Comparison of ENCODE assay signal across 8 cellular contexts in genomic region chr12:57844725-57845477, GRCh38. TPM values are rescaled to one million over a fixed set of nuclear protein-coding genes. Genes with fewer than 3 reads are reported as not detected.
DNase-seq lines count a peak whose midpoint lies in the region; ATAC-seq and TF ChIP-seq lines count a peak whose summit lies in the region.

No MANE protein-coding gene starts in this region.

- peaks cover 0 to 5% of the 10 kb centered on the region in 2 experiments for H3K36me3 ChIP-seq in SK-N-SH (replicated peaks in 1 of 2; ENCODE audit: control insufficient read depth in 1 of 2, insufficient read depth in 2 of 2, low read length in 1 of 2)

- TF ChIP-seq CTCF in SK-N-SH (IDR thresholded peaks at IDR 0.05) (no peak), choroid plexus epithelial cell (conservative IDR thresholded peaks at IDR 0.05; ENCODE audit: low read depth, low read length) (peak; percentile 20)

- peaks cover 55% of the 10 kb centered on the region for H4K20me1 ChIP-seq in SK-N-SH (ENCODE audit: insufficient read depth)

- no peak for TF ChIP-seq EP300 in SK-N-SH (IDR thresholded peaks at IDR 0.05; ENCODE audit: borderline replicate concordance in 1 of 2, low read depth in 1 of 2, low read length in 1 of 2)

- CTCF ChIA-PET in SK-N-SH (lab: Yijun Ruan, JAX), result interaction anchor here (1.4 to 6.4 kb wide), 10 partner anchors 9 to 88 kb away, joined by 5 to 67 read pairs (median 7); no protein-coding TSS in a partner anchor

- no peaks in the 10 kb centered on the region for H3K9me2 ChIP-seq in SK-N-SH

- H3F3A ChIP-seq in SK-N-SH (replicated peaks; ENCODE audit: insufficient read depth), result peaks cover 9% of the 10 kb centered on the region

- H3K9me3 ChIP-seq in SK-N-SH, result no peaks in the 10 kb centered on the region

- peak overlapping the region; percentile 94 to 99 for H3K27ac ChIP-seq in SK-N-SH (ENCODE audit: low read depth in 2 of 2, low read length in 1 of 2)

- 1% methylated on average over 15 of the region's 42 CpGs for WGBS in SK-N-SH (ENCODE audit: low lambda C conversion rate)

- peak overlapping the region; percentile 94 for H3K9ac ChIP-seq in SK-N-SH

- DNase-seq in activated naive CD4-positive, alpha-beta T cell treated with Interleukin-2 at 50 U/mL for 16 hours, result peak; percentile 46
- no peak for DNase-seq in activated naive CD4-positive, alpha-beta T cell (lab: John Stamatoyannopoulos, UW)
- DNase-seq in SK-N-SH (peak; percentile 60), choroid plexus epithelial cell (ENCODE audit: low read depth) (peak; percentile 83), left colon (peak; percentile 58 to 79), NCI-H1694 treated with DMSO at 0.1 percent for 48 hours (lab: John Stamatoyannopoulos, UW) (no peak)
- DNase-seq in stimulated activated CD8-positive, alpha-beta memory T cell treated with anti-CD3 and anti-CD28 coated beads, Interleukin-4, amount 100 ng/mL, for 48 hours, result peak; percentile 56

- ATAC-seq in HG02973 (IDR thresholded peaks at IDR 0.05; ENCODE audit: unreplicated experiment), result peak; percentile 16
- peak; percentile 14 for ATAC-seq in left colon

- peak overlapping the region; percentile 88 to 99 for H3K4me3 ChIP-seq in SK-N-SH (ENCODE audit: low read depth in 2 of 2, low read length in 1 of 2)
- peak overlapping the region; percentile 99 for H3K4me3 ChIP-seq in choroid plexus epithelial cell (ENCODE audit: low read depth, low read length)

- H3K4me1 ChIP-seq in SK-N-SH (ENCODE audit: control insufficient read depth in 1 of 2, insufficient read depth in 2 of 2, low read depth in 1 of 2, low read length in 1 of 2), result peaks cover 42 to 44% of the 10 kb centered on the region in 2 experiments

- 0 out of 2 replicates have a peak, but pooled peaks have one; percentile 3 for TF ChIP-seq RAD21 in SK-N-SH (IDR thresholded peaks at IDR 0.05; ENCODE audit: low read length)

- H3K27me3 ChIP-seq in SK-N-SH (ENCODE audit: insufficient read depth), result no peaks in the 10 kb centered on the region

- H3K79me2 ChIP-seq in SK-N-SH (ENCODE audit: insufficient read depth), result peaks cover 66% of the 10 kb centered on the region

- POLR2A ChIA-PET in SK-N-SH (lab: Yijun Ruan, JAX), result interaction anchor here (1.5 to 4.6 kb wide), 2 partner anchors 50 to 97 kb away, joined by 4 to 52 read pairs; partner anchors contain the start of gene ATP23

- intact Hi-C loops in left colon (cut with DNase I, micrococcal nuclease), result no loop called here

- H3K4me2 ChIP-seq in SK-N-SH, result peak overlapping the region; percentile 86

- H2AFZ ChIP-seq in SK-N-SH (ENCODE audit: low read depth), result no peak overlapping the region

TF ChIP-seq in SK-N-SH, 30 proteins besides CTCF, POLR2A, EP300 and RAD21 (continues in another document):
- TF ChIP-seq SMC3 (IDR thresholded peaks at IDR 0.05; ENCODE audit: low read depth, low read length), result no peak
- TF ChIP-seq, protein P1, sequence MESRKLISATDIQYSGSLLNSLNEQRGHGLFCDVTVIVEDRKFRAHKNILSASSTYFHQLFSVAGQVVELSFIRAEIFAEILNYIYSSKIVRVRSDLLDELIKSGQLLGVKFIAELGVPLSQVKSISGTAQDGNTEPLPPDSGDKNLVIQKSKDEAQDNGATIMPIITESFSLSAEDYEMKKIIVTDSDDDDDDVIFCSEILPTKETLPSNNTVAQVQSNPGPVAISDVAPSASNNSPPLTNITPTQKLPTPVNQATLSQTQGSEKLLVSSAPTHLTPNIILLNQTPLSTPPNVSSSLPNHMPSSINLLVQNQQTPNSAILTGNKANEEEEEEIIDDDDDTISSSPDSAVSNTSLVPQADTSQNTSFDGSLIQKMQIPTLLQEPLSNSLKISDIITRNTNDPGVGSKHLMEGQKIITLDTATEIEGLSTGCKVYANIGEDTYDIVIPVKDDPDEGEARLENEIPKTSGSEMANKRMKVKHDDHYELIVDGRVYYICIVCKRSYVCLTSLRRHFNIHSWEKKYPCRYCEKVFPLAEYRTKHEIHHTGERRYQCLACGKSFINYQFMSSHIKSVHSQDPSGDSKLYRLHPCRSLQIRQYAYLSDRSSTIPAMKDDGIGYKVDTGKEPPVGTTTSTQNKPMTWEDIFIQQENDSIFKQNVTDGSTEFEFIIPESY (IDR thresholded peaks at IDR 0.05; ENCODE audit: borderline replicate concordance, low read depth), result no peak
- TF ChIP-seq CHD2 (IDR thresholded peaks at IDR 0.05; ENCODE audit: low read length, partially characterized antibody), result no peak
- TF ChIP-seq MXI1 (IDR thresholded peaks at IDR 0.05; ENCODE audit: low read depth, low read length), result no peak
- TF ChIP-seq MEF2A (IDR thresholded peaks at IDR 0.05; ENCODE audit: borderline replicate concordance, low read depth), result no peak
- no peak for TF ChIP-seq PBX3 (IDR thresholded peaks at IDR 0.05)
- no peak for TF ChIP-seq USF1 (IDR thresholded peaks at IDR 0.05; ENCODE audit: borderline replicate concordance, low read depth)
- no peak for TF ChIP-seq FOXM1 (IDR thresholded peaks at IDR 0.05; ENCODE audit: low read depth)
- no peak for TF ChIP-seq GABPA (IDR thresholded peaks at IDR 0.05; ENCODE audit: low read depth)
- TF ChIP-seq NFIC (IDR thresholded peaks at IDR 0.05; ENCODE audit: borderline replicate concordance), result no peak
- no peak for TF ChIP-seq YY1 (IDR thresholded peaks at IDR 0.05; ENCODE audit: low read depth)
- no peak; the same call in 1 of the 2 replicates for TF ChIP-seq SIN3A (IDR thresholded peaks at IDR 0.05; ENCODE audit: borderline replicate concordance, low read depth, low read length)
- TF ChIP-seq, protein P2, sequence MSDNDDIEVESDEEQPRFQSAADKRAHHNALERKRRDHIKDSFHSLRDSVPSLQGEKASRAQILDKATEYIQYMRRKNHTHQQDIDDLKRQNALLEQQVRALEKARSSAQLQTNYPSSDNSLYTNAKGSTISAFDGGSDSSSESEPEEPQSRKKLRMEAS (IDR thresholded peaks at IDR 0.05; ENCODE audit: low read depth), result 0 out of 2 replicates have a peak, but pooled peaks have one; percentile 27
- TF ChIP-seq RXRA (IDR thresholded peaks at IDR 0.05; ENCODE audit: borderline replicate concordance, low read depth), result 0 out of 2 replicates have a peak, but pooled peaks have one; percentile 19
- TF ChIP-seq FOXJ3 (CRISPR knock-in tag; IDR thresholded peaks at IDR 0.05), result no peak
- TF ChIP-seq FOSL2 (IDR thresholded peaks at IDR 0.05; ENCODE audit: borderline replicate concordance, low read depth), result no peak
- TF ChIP-seq TEAD4 (IDR thresholded peaks at IDR 0.05; ENCODE audit: borderline replicate concordance, insufficient read depth), result no peak
- no peak for TF ChIP-seq USF2 (IDR thresholded peaks at IDR 0.05; ENCODE audit: borderline replicate concordance, low read depth, low read length)
- TF ChIP-seq RFX5 (IDR thresholded peaks at IDR 0.05; ENCODE audit: low read length), result no peak
- no peak for TF ChIP-seq JUND (IDR thresholded peaks at IDR 0.05)
- TF ChIP-seq ELF1 (IDR thresholded peaks at IDR 0.05), result no peak; the same call in 1 of the 2 replicates
- TF ChIP-seq TCF12 (IDR thresholded peaks at IDR 0.05), result no peak
- TF ChIP-seq TAF1 (IDR thresholded peaks at IDR 0.05; ENCODE audit: borderline replicate concordance, low read depth, low read length), result peak; percentile 54; the same call in 1 of the 2 replicates
- TF ChIP-seq RCOR1 (IDR thresholded peaks at IDR 0.05; ENCODE audit: low read length), result no peak
- TF ChIP-seq POLR2AphosphoS5 (IDR thresholded peaks at IDR 0.05; ENCODE audit: low read depth, low read length), result peak; percentile 36; the same call in 1 of the 2 replicates
- TF ChIP-seq IRF3 (IDR thresholded peaks at IDR 0.05; ENCODE audit: low read depth, low read length), result no peak
- no peak for TF ChIP-seq GATA2 (CRISPR knock-in tag; IDR thresholded peaks at IDR 0.05)

RNA-seq across cellular contexts. Expression of gene CTDSP2, which starts 1.6 kb away (rescaled TPM):
- 117 and 119 TPM in 2 replicates for polyA plus RNA-seq in SK-N-SH (2012; rRNA removed)
- polyA plus RNA-seq in SK-N-SH (2012; cell fraction: cytosol; rRNA removed), result 87.3 and 102 TPM in 2 replicates
- polyA plus RNA-seq in SK-N-SH (2012; cell fraction: nucleus; rRNA removed), result 145 and 147 TPM in 2 replicates
- 100 to 1,000 TPM; 152 to 254 TPM for total RNA-seq in left colon

RNA-seq across cellular contexts. Expression of gene AVIL, which starts 26.4 kb away (rescaled TPM):
- 4.7 and 5.2 TPM in 2 replicates for polyA plus RNA-seq in SK-N-SH (2012; rRNA removed)
- polyA plus RNA-seq in SK-N-SH (2012; cell fraction: cytosol; rRNA removed), result 1.2 and 1.4 TPM in 2 replicates
- polyA plus RNA-seq in SK-N-SH (2012; cell fraction: nucleus; rRNA removed), result 29.9 and 32.6 TPM in 2 replicates
- total RNA-seq in left colon, result 1 to 10 TPM; 7.5 to 7.7 TPM

Comparison
In these comparisons a context has a peak if more than half of its experiments do, and no peak if none do; other contexts are left out.
1. DNase-seq: peak in activated naive CD4-positive, alpha-beta T cell treated with Interleukin-2 at 50 U/mL for 16 hours (single experiment), SK-N-SH (single experiment), choroid plexus epithelial cell (single experiment), left colon (2 of 2) and stimulated activated CD8-positive, alpha-beta memory T cell treated with anti-CD3 and anti-CD28 coated beads, Interleukin-4, amount 100 ng/mL, for 48 hours (single experiment); none in activated naive CD4-positive, alpha-beta T cell (0 of 4) and NCI-H1694 treated with DMSO at 0.1 percent for 48 hours (single experiment).